Comparison of ENCODE assay signal across 18 cellular contexts in the genomic region with DNA sequence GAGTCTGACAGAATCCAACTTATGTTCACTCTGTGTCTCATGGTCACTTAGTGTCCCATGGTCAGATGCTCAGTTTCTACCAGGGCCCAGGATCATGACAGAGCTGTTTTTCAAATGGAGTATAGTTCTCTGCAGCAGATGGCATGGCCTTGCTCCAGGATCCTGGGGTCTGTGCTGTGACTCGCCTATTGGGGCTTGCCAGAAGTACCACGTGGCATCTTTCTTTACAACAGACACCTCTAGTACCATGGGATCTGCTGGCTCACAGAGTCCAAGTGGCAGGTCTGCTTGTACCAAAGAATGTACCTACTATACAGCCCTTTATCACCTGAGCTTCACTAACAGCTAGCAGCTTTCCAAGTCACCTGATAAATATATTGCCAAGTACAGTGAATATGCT.
"Had no signal": no experiment of that assay in that cellular context is flagged by ENCODE, and none has a peak within 500 bp of the region (broad histone marks: within the 10 kb centered on the region; RNA-seq: fewer than 3 reads in every experiment).

No MANE protein-coding gene starts in this region.

- H3K27me3 ChIP-seq: brain microvascular endothelial cell, esophagus muscularis mucosa, stomach, upper lobe of left lung had no signal

- H3K4me2 ChIP-seq: neural progenitor cell had no signal

- H3K36me3 ChIP-seq: brain microvascular endothelial cell, esophagus muscularis mucosa, neural progenitor cell, prostate gland, stomach, upper lobe of left lung had no signal

- H3K9me3 ChIP-seq: esophagus muscularis mucosa, mucosa of descending colon, prostate gland, stomach, upper lobe of left lung had no signal

- H3K4me3 ChIP-seq: esophagus muscularis mucosa, mucosa of descending colon, neural progenitor cell, prostate gland, skin epidermis, stomach, upper lobe of left lung had no signal

- DNase-seq: activated CD4-positive, alpha-beta T cell treated with anti-CD3 and anti-CD28 coated beads for 48 hours; activated CD8-positive, alpha-beta T cell treated with anti-CD3 and anti-CD28 coated beads, Interleukin-2, amount 10 ng/mL, durations not matched to agents 7 days and 5 days; activated naive CD4-positive, alpha-beta T cell treated with anti-CD3 and anti-CD28 coated beads for 36 hours; activated T-cell treated with anti-CD3 and anti-CD28 coated beads, Interleukin-2, amount 50 U/mL, for 24 hours; brain microvascular endothelial cell; effector CD4-positive, alpha-beta T cell; mesenchymal stem cell; mucosa of descending colon; naive thymus-derived CD4-positive, alpha-beta T cell; right cardiac atrium; stimulated activated CD4-positive, alpha-beta T cell treated with anti-CD3 and anti-CD28 coated beads, Interleukin-15, amount 100 ng/mL, for 24 hours; stimulated activated CD4-positive, alpha-beta T cell treated with anti-CD3 and anti-CD28 coated beads, Interleukin-4, amount 100 ng/mL, for 1 hour; stomach had no signal

- H3K27ac ChIP-seq: brain microvascular endothelial cell, esophagus muscularis mucosa, neural progenitor cell, prostate gland, skin epidermis, stomach, upper lobe of left lung had no signal

- H2AFZ ChIP-seq: neural progenitor cell had no signal

- ATAC-seq: activated CD8-positive, alpha-beta T cell treated with anti-CD3 and anti-CD28 coated beads, Interleukin-2, amount 10 ng/mL, durations not matched to agents 7 days and 5 days; mucosa of descending colon; naive thymus-derived CD4-positive, alpha-beta T cell; right cardiac atrium had no signal

- H3K9ac ChIP-seq: neural progenitor cell had no signal

- H3K4me1 ChIP-seq: neural progenitor cell, prostate gland, upper lobe of left lung had no signal
